ENCODE assay signal across 23 cellular contexts in genomic region chr9:121123816-121124536, GRCh38.
A peak's percentile ranks its signal among the peaks of the same experiment; 100 is the strongest.
DNase-seq lines count a peak whose midpoint lies in the region; ATAC-seq and FAIRE-seq lines count a peak whose summit lies in the region.
"Had no signal": no experiment of that assay in that cellular context is flagged by ENCODE, and none has a peak within 500 bp of the region (broad histone marks: within the 10 kb centered on the region; RNA-seq: fewer than 3 reads in every experiment).

No MANE protein-coding gene starts in this region.

- no peak overlapping the region for H3K27ac Mint-ChIP-seq in T-helper 2 cell treated with Interferon-gamma antibody and Interleukin-4, amounts not matched to agents 5 μg/mL and 100 μg/mL, for 36 hours
- no peak overlapping the region for H3K27ac Mint-ChIP-seq in stimulated activated naive CD8-positive, alpha-beta T cell treated with anti-CD3 and anti-CD28 coated beads, Interleukin-15, Interleukin-2, amounts not matched to agents 100 ng/mL and 50 ng/mL, for 24 hours
- H3K27ac Mint-ChIP-seq: neural progenitor cell had no signal

- H3K4me3 Mint-ChIP-seq in T-helper 2 cell treated with Interferon-gamma antibody and Interleukin-4, amounts not matched to agents 5 μg/mL and 100 μg/mL, for 36 hours: peak overlapping the region; percentile 50
- H3K4me3 Mint-ChIP-seq in stimulated activated naive CD8-positive, alpha-beta T cell treated with anti-CD3 and anti-CD28 coated beads, Interleukin-15, Interleukin-2, amounts not matched to agents 100 ng/mL and 50 ng/mL, for 24 hours: peak overlapping the region; percentile 19
- H3K4me3 Mint-ChIP-seq: neural progenitor cell had no signal

- H3K4me1 Mint-ChIP-seq in T-helper 2 cell treated with Interferon-gamma antibody and Interleukin-4, amounts not matched to agents 5 μg/mL and 100 μg/mL, for 36 hours (ENCODE audit: low read depth): peaks cover 38% of the 10 kb centered on the region
- peaks cover 68% of the 10 kb centered on the region for H3K4me1 Mint-ChIP-seq in stimulated activated naive CD8-positive, alpha-beta T cell treated with anti-CD3 and anti-CD28 coated beads, Interleukin-15, Interleukin-2, amounts not matched to agents 100 ng/mL and 50 ng/mL, for 24 hours (ENCODE audit: low read depth)

- no peak for DNase-seq in T-helper 2 cell treated with Interferon-gamma antibody and Interleukin-4, amounts not matched to agents 5 μg/mL and 100 μg/mL, for 36 hours (ENCODE audit: low spot score)
- DNase-seq in T-helper 2 cell: no peak
- no peak for DNase-seq in stimulated activated naive CD8-positive, alpha-beta T cell treated with anti-CD3 and anti-CD28 coated beads, Interleukin-15, Interleukin-2, amounts not matched to agents 100 U/mL and 50 U/mL, for 24 hours
- peak; percentile 6 for DNase-seq in astrocyte of the hippocampus (ENCODE audit: low read depth, low spot score)
- DNase-seq in NCI-H1092 treated with DMSO at 0.1 percent for 48 hours (lab: John Stamatoyannopoulos, UW): no peak
- no peak for DNase-seq in RCC 7860 (ENCODE audit: low spot score)
- DNase-seq: 8988T; activated CD4-positive, alpha-beta T cell treated with anti-CD3 and anti-CD28 coated beads, Interleukin-2, amount 50 U/mL, for 48 hours; cerebellar nuclear complex; dorsolateral prefrontal cortex; KBM-7; NCI-H1694 treated with DMSO at 0.1 percent for 48 hours; right cardiac atrium; SK-N-SH; spleen; T1000; uterus; WERI-Rb-1 had no signal

- FAIRE-seq in RCC 7860 (lab: Jason Lieb, UNC): no peak
- FAIRE-seq: GM12891 had no signal

- peaks cover 67% of the 10 kb centered on the region for H3K36me3 Mint-ChIP-seq in T-helper 2 cell treated with Interferon-gamma antibody and Interleukin-4, amounts not matched to agents 5 μg/mL and 100 μg/mL, for 36 hours (ENCODE audit: low read depth)
- peaks cover 62% of the 10 kb centered on the region for H3K36me3 Mint-ChIP-seq in stimulated activated naive CD8-positive, alpha-beta T cell treated with anti-CD3 and anti-CD28 coated beads, Interleukin-15, Interleukin-2, amounts not matched to agents 100 ng/mL and 50 ng/mL, for 24 hours (ENCODE audit: low read depth)

- no peak for ATAC-seq in stimulated activated naive CD8-positive, alpha-beta T cell treated with anti-CD3 and anti-CD28 coated beads, Interleukin-15, Interleukin-2, amounts not matched to agents 100 U/mL and 50 U/mL, for 24 hours
- no peak for ATAC-seq in HG03045 (IDR thresholded peaks at IDR 0.05; ENCODE audit: unreplicated experiment)
- ATAC-seq: gastroesophageal sphincter, right cardiac atrium had no signal

- peaks cover 5% of the 10 kb centered on the region for H3K9me3 Mint-ChIP-seq in T-helper 2 cell treated with Interferon-gamma antibody and Interleukin-4, amounts not matched to agents 5 μg/mL and 100 μg/mL, for 36 hours
- no peaks in the 10 kb centered on the region for H3K9me3 Mint-ChIP-seq in stimulated activated naive CD8-positive, alpha-beta T cell treated with anti-CD3 and anti-CD28 coated beads, Interleukin-15, Interleukin-2, amounts not matched to agents 100 ng/mL and 50 ng/mL, for 24 hours

- no peaks in the 10 kb centered on the region for H3K27me3 Mint-ChIP-seq in T-helper 2 cell treated with Interferon-gamma antibody and Interleukin-4, amounts not matched to agents 5 μg/mL and 100 μg/mL, for 36 hours (ENCODE audit: low read depth)
- H3K27me3 Mint-ChIP-seq in stimulated activated naive CD8-positive, alpha-beta T cell treated with anti-CD3 and anti-CD28 coated beads, Interleukin-15, Interleukin-2, amounts not matched to agents 100 ng/mL and 50 ng/mL, for 24 hours: no peaks in the 10 kb centered on the region
